Comparison of ENCODE assay signal across 1 cellular context in the genomic region with DNA sequence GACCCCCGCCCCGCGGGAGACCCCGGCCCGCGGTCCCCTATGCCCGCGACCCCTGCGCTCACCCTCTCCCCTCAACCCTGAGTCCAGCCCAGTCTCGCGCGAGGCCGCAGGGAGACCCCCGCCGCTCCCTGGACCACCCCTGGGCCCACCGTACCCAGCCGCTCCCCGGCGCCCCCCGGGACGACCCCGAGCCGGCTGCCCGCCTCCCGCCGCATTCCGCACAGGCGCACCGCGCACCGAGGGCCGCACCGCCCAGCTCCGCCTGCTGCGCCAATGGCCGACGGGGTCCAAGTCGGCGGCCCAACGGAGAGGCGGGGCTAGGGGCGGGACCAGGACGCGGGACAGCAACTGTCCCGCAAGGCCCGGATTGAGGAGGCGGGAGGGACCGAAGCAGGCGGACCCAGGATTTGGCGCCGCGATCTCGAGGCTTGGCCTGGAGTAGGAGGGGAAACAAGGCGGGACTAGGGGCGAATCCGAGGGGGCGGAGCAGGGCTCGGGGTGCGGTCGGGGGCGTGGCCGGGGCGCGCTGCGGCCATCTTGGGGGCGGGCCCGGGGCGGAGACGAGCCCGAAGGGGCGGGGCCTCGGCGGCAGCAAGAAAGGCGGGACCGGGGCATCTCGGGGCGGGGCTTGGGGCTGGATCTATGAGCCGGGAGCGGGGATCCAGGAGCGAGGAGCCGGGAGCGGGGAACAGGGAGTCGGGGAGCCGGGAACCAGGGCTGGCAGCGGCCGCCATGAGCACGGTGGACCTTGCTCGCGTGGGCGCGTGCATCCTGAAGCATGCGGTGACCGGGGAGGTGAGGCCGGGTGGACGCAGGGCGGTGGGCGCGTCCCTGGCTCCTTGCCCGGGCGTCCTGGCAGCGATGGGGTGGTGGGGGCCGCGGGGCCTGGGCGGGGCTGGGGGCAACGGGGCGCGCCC.
TF ChIP-seq lines count a peak whose summit lies in the region.

A gene with protein sequence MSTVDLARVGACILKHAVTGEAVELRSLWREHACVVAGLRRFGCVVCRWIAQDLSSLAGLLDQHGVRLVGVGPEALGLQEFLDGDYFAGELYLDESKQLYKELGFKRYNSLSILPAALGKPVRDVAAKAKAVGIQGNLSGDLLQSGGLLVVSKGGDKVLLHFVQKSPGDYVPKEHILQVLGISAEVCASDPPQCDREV (plus strand): TSS at position 624 of the 917 bp plus-strand sequence. CDS start 109 bp downstream, at position 733.

TF ChIP-seq in WTC11, 78 proteins besides CTCF, POLR2A, EP300 and RAD21 (continued from another document and continues in another):
- TF ChIP-seq AR (CRISPR knock-in tag; IDR thresholded peaks at IDR 0.05) (no peak), ZNF671 (CRISPR knock-in tag; IDR thresholded peaks at IDR 0.05) (no peak), SOX15 (CRISPR knock-in tag; IDR thresholded peaks at IDR 0.05) (no peak), ZSCAN18 (CRISPR knock-in tag; IDR thresholded peaks at IDR 0.05) (no peak), FOXP4 (CRISPR knock-in tag; IDR thresholded peaks at IDR 0.05) (no peak), ZNF425 (CRISPR knock-in tag; conservative IDR thresholded peaks at IDR 0.05) (no peak), SP1 (CRISPR knock-in tag; conservative IDR thresholded peaks at IDR 0.05) (peak; percentile 94), ZNF317 (CRISPR knock-in tag; IDR thresholded peaks at IDR 0.05; ENCODE audit: borderline replicate concordance, low read depth) (no peak), FOXJ3 (CRISPR knock-in tag; IDR thresholded peaks at IDR 0.05; ENCODE audit: borderline replicate concordance) (no peak), USF1 (CRISPR knock-in tag; IDR thresholded peaks at IDR 0.05) (no peak), NR3C1 (CRISPR knock-in tag; conservative IDR thresholded peaks at IDR 0.05; ENCODE audit: low read depth) (no peak), ELF4 (CRISPR knock-in tag; IDR thresholded peaks at IDR 0.05; ENCODE audit: low read depth) (no peak), ETV6 (CRISPR knock-in tag; IDR thresholded peaks at IDR 0.05) (peak; percentile 65), RORB (CRISPR knock-in tag; IDR thresholded peaks at IDR 0.05) (no peak), PRRX2 (CRISPR knock-in tag; IDR thresholded peaks at IDR 0.05) (no peak), OVOL2 (CRISPR knock-in tag; IDR thresholded peaks at IDR 0.05; ENCODE audit: borderline replicate concordance) (no peak), JUN (CRISPR knock-in tag; IDR thresholded peaks at IDR 0.05) (no peak), ZNF138 (CRISPR knock-in tag; conservative IDR thresholded peaks at IDR 0.05) (no peak), NFYB (CRISPR knock-in tag; conservative IDR thresholded peaks at IDR 0.05; ENCODE audit: low read depth) (no peak), GRHL2 (CRISPR knock-in tag; IDR thresholded peaks at IDR 0.05; ENCODE audit: insufficient replicate concordance, severe bottlenecking) (no peak), ZNF219 (CRISPR knock-in tag; IDR thresholded peaks at IDR 0.05; ENCODE audit: borderline replicate concordance) (no peak), GABPB1 (CRISPR knock-in tag; IDR thresholded peaks at IDR 0.05) (no peak), FOXK1 (CRISPR knock-in tag; IDR thresholded peaks at IDR 0.05) (peak; percentile 54; the same call in 1 of the 2 replicates), ATF3 (CRISPR knock-in tag; conservative IDR thresholded peaks at IDR 0.05) (no peak), E2F5 (CRISPR knock-in tag; IDR thresholded peaks at IDR 0.05) (peak; percentile 81)
- TF ChIP-seq, protein P1, sequence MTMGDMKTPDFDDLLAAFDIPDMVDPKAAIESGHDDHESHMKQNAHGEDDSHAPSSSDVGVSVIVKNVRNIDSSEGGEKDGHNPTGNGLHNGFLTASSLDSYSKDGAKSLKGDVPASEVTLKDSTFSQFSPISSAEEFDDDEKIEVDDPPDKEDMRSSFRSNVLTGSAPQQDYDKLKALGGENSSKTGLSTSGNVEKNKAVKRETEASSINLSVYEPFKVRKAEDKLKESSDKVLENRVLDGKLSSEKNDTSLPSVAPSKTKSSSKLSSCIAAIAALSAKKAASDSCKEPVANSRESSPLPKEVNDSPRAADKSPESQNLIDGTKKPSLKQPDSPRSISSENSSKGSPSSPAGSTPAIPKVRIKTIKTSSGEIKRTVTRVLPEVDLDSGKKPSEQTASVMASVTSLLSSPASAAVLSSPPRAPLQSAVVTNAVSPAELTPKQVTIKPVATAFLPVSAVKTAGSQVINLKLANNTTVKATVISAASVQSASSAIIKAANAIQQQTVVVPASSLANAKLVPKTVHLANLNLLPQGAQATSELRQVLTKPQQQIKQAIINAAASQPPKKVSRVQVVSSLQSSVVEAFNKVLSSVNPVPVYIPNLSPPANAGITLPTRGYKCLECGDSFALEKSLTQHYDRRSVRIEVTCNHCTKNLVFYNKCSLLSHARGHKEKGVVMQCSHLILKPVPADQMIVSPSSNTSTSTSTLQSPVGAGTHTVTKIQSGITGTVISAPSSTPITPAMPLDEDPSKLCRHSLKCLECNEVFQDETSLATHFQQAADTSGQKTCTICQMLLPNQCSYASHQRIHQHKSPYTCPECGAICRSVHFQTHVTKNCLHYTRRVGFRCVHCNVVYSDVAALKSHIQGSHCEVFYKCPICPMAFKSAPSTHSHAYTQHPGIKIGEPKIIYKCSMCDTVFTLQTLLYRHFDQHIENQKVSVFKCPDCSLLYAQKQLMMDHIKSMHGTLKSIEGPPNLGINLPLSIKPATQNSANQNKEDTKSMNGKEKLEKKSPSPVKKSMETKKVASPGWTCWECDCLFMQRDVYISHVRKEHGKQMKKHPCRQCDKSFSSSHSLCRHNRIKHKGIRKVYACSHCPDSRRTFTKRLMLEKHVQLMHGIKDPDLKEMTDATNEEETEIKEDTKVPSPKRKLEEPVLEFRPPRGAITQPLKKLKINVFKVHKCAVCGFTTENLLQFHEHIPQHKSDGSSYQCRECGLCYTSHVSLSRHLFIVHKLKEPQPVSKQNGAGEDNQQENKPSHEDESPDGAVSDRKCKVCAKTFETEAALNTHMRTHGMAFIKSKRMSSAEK (CRISPR knock-in tag; IDR thresholded peaks at IDR 0.05; ENCODE audit: borderline replicate concordance): no peak
- TF ChIP-seq, protein P2, sequence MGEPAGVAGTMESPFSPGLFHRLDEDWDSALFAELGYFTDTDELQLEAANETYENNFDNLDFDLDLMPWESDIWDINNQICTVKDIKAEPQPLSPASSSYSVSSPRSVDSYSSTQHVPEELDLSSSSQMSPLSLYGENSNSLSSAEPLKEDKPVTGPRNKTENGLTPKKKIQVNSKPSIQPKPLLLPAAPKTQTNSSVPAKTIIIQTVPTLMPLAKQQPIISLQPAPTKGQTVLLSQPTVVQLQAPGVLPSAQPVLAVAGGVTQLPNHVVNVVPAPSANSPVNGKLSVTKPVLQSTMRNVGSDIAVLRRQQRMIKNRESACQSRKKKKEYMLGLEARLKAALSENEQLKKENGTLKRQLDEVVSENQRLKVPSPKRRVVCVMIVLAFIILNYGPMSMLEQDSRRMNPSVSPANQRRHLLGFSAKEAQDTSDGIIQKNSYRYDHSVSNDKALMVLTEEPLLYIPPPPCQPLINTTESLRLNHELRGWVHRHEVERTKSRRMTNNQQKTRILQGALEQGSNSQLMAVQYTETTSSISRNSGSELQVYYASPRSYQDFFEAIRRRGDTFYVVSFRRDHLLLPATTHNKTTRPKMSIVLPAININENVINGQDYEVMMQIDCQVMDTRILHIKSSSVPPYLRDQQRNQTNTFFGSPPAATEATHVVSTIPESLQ (CRISPR knock-in tag; IDR thresholded peaks at IDR 0.05): no peak
- TF ChIP-seq, protein P3, sequence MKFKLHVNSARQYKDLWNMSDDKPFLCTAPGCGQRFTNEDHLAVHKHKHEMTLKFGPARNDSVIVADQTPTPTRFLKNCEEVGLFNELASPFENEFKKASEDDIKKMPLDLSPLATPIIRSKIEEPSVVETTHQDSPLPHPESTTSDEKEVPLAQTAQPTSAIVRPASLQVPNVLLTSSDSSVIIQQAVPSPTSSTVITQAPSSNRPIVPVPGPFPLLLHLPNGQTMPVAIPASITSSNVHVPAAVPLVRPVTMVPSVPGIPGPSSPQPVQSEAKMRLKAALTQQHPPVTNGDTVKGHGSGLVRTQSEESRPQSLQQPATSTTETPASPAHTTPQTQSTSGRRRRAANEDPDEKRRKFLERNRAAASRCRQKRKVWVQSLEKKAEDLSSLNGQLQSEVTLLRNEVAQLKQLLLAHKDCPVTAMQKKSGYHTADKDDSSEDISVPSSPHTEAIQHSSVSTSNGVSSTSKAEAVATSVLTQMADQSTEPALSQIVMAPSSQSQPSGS (CRISPR knock-in tag; IDR thresholded peaks at IDR 0.05; ENCODE audit: borderline replicate concordance, low read depth): no peak
- TF ChIP-seq, protein P4, sequence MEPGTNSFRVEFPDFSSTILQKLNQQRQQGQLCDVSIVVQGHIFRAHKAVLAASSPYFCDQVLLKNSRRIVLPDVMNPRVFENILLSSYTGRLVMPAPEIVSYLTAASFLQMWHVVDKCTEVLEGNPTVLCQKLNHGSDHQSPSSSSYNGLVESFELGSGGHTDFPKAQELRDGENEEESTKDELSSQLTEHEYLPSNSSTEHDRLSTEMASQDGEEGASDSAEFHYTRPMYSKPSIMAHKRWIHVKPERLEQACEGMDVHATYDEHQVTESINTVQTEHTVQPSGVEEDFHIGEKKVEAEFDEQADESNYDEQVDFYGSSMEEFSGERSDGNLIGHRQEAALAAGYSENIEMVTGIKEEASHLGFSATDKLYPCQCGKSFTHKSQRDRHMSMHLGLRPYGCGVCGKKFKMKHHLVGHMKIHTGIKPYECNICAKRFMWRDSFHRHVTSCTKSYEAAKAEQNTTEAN (CRISPR knock-in tag; IDR thresholded peaks at IDR 0.05): no peak
